12 cellular contexts compared by ENCODE assay signal in the genomic region with DNA sequence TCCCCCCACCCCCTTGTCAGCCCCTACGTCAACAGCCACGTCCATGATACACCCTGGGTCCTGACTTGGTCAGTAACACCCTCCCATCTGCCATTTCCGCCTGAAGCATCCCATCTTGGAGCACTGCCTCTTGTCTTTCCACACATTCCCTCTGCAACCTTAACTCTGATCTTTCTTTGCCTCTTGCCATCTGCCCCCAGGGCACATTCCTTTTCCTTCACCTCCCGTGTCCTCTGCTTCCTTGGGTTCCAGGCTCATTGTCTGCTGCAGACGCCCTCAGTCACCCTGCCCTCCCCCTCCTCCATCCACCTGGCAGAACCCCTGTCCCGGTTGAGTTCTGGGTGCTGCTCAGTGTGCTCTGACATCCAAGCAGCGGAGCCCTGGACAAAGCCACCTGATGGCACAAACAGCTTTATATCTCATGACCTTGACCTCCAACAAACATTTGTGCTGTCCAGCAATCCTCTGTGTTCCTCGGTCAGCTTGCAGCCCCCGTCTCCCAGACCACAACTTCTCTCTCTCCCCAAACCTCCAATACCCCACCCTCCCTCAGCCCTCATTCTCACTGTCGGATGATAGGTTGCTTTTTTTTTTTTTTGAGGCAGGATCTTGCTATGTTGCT.
DNase-seq lines count a peak whose midpoint lies in the region; ATAC-seq and TF ChIP-seq lines count a peak whose summit lies in the region.
"Had no signal": no experiment of that assay in that cellular context is flagged by ENCODE, and none has a peak within 500 bp of the region (broad histone marks: within the 10 kb centered on the region; RNA-seq: fewer than 3 reads in every experiment).

No MANE protein-coding gene starts in this region.

- peaks cover 13% of the 10 kb centered on the region for H3K27me3 Mint-ChIP-seq in endodermal cell (ENCODE audit: insufficient read depth)

- H3K9me3 ChIP-seq in endodermal cell (ENCODE audit: control insufficient read depth, low read length) (no peaks in the 10 kb centered on the region), parathyroid adenoma (ENCODE audit: control insufficient read depth, low read length) (no peaks in the 10 kb centered on the region)

- H3K9me3 Mint-ChIP-seq in endodermal cell = no peaks in the 10 kb centered on the region
- H3K9me3 Mint-ChIP-seq: T-cell had no signal

- 57 to 74% methylated on average over 1 to 10 of the region's 10 CpGs for WGBS in endodermal cell (ENCODE audit: insufficient coverage in 1 of 2, insufficient read length in 1 of 2), 2 experiments

- H3K4me1 Mint-ChIP-seq in endodermal cell = peaks cover 19% of the 10 kb centered on the region

- no peak overlapping the region for H3K27ac Mint-ChIP-seq in endodermal cell
- H3K27ac Mint-ChIP-seq: T-cell had no signal

- H3K9ac ChIP-seq in endodermal cell (ENCODE audit: extremely low read depth, low read length, poor library complexity, severe bottlenecking) (no peak overlapping the region), parathyroid adenoma (no peak overlapping the region)

- H3K27me3 ChIP-seq in endodermal cell (ENCODE audit: control insufficient read depth, insufficient read depth, low read length, poor library complexity, severe bottlenecking) (no peaks in the 10 kb centered on the region), parathyroid adenoma (ENCODE audit: control insufficient read depth, insufficient read depth, low read length) (no peaks in the 10 kb centered on the region)

- H3K4me1 ChIP-seq in endodermal cell (ENCODE audit: control insufficient read depth, insufficient read depth, low read length) (no peaks in the 10 kb centered on the region), parathyroid adenoma (no peaks in the 10 kb centered on the region)

- H3K4me3 Mint-ChIP-seq in endodermal cell = no peak overlapping the region
- H3K4me3 Mint-ChIP-seq: T-cell had no signal

- no peak overlapping the region for H2AFZ ChIP-seq in parathyroid adenoma

- no peak for ATAC-seq in HG03442 (IDR thresholded peaks at IDR 0.05; ENCODE audit: unreplicated experiment)
- ATAC-seq: T-cell had no signal

- H3K4me2 ChIP-seq in parathyroid adenoma (ENCODE audit: low read length) = peak overlapping the region; percentile 6

- H3K27ac ChIP-seq in endodermal cell (ENCODE audit: low read depth, low read length) = no peak overlapping the region
- no peak overlapping the region for H3K27ac ChIP-seq in parathyroid adenoma
- H3K27ac ChIP-seq: HL-60 had no signal

- H3K79me2 ChIP-seq in parathyroid adenoma = no peaks in the 10 kb centered on the region

- H3K4me3 ChIP-seq in endodermal cell (ENCODE audit: low read length) = no peak overlapping the region
- no peak overlapping the region for H3K4me3 ChIP-seq in parathyroid adenoma (ENCODE audit: low read depth, low read length)

- no peak for TF ChIP-seq CTCF in endodermal cell (conservative IDR thresholded peaks at IDR 0.05)
- TF ChIP-seq CTCF in parathyroid adenoma (IDR thresholded peaks at IDR 0.05) = no peak

- no peaks in the 10 kb centered on the region for H3K36me3 ChIP-seq in endodermal cell (ENCODE audit: control insufficient read depth, insufficient read depth, low read length)
- H3K36me3 ChIP-seq in parathyroid adenoma (ENCODE audit: control insufficient read depth, insufficient read depth, low read length) = no peaks in the 10 kb centered on the region

- DNase-seq in D341Med (ENCODE audit: low spot score) = peak; percentile 18
- DNase-seq in NCI-H226 = peak; percentile 58
- peak; percentile 48 for DNase-seq in endodermal cell
- DNase-seq in GM19238 (ENCODE audit: insufficient read length, low spot score) = no peak
- no peak for DNase-seq in LoVo (ENCODE audit: low spot score)
- DNase-seq in stimulated activated CD4-positive, alpha-beta T cell treated with anti-CD3 and anti-CD28 coated beads, Interleukin-4, amount 100 ng/mL, for 1 hour = no peak
- DNase-seq: NCI-H187; stimulated activated CD4-positive, alpha-beta T cell treated with anti-CD3 and anti-CD28 coated beads, Interleukin-12 subunit alpha, Interleukin-12 subunit beta, amount 100 ng/mL, for 4 hours; T-cell had no signal

- H3K36me3 Mint-ChIP-seq in endodermal cell (ENCODE audit: low read depth) = no peaks in the 10 kb centered on the region
- H3K36me3 Mint-ChIP-seq: T-cell had no signal

Comparison
In these comparisons a context has a peak if more than half of its experiments do, and no peak if none do; other contexts are left out.
1. DNase-seq: peak in D341Med (single experiment), NCI-H226 (single experiment) and endodermal cell (single experiment); none in GM19238 (single experiment), LoVo (single experiment) and stimulated activated CD4-positive, alpha-beta T cell treated with anti-CD3 and anti-CD28 coated beads, Interleukin-4, amount 100 ng/mL, for 1 hour (single experiment).